In the genomic region with DNA sequence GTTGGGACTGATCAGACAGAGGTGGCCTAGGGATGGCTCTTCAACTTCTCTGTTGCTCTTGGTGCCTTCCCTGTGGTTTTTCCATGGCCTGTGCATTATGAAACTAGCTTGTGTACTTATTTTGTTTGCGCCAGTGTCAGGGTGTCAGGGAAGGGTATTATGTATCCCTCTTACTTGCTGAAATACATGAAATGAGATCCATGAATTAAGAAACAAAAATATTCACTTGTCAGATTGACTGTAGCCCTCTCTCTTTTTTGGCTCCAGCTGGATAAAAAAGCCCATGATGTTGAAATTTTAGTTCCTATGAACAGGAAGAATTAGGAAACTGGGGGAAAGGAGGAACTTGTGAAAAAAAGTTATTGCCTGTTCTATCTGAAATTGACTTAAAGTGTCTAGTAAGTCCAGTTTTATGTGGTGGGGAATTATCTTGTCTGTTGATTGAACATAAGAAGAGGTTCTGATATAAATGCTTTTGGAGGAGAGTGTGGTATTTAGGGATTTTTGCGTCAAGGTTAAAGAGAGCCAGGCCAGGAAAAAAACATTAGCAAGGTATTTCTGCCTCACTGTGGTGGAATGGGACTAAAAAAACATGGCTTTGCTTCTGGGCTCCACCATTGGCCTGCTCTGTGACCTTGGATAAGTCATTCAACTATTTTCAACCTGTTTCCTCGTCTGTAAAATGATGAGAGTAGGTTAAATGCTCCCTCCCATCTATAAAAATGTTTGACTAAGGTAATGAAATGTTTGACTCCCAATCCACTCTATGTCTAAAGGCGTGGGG, we compare ENCODE assay signal across 13 cellular contexts. TPM values are rescaled to one million over a fixed set of nuclear protein-coding genes. Genes with fewer than 3 reads are reported as not detected.
DNase-seq lines count a peak whose midpoint lies in the region; ATAC-seq and TF ChIP-seq lines count a peak whose summit lies in the region.
"Had no signal": no experiment of that assay in that cellular context is flagged by ENCODE, and none has a peak within 500 bp of the region (broad histone marks: within the 10 kb centered on the region; RNA-seq: fewer than 3 reads in every experiment).

No MANE protein-coding gene starts in this region.

- no peaks in the 10 kb centered on the region for H3K9me2 ChIP-seq in OCI-LY7 (ENCODE audit: insufficient read depth, low read length)

- CTCF ChIA-PET in activated CD4-positive, alpha-beta T cell treated with anti-CD3 and anti-CD28 coated beads, Interleukin-2, amount 10 ng/mL, durations not matched to agents 7 days and 5 days (lab: Charles Lee) = interaction anchor here (1.0 to 5.2 kb wide), 4 partner anchors 9 to 13 kb away, joined by 3 to 27 read pairs (median 5); partner anchors contain the start of gene UGP2
- CTCF ChIA-PET in OCI-LY7 (lab: Charles Lee; ENCODE audit: unreplicated experiment) = no interaction called here

- POLR2A ChIA-PET in activated CD4-positive, alpha-beta T cell treated with anti-CD3 and anti-CD28 coated beads, Interleukin-2, amount 10 ng/mL, durations not matched to agents 7 days and 5 days (lab: Charles Lee) = interaction anchor here (4.8 kb wide), 1 partner anchor 12 kb away, joined by 36 read pairs; the partner anchor contains the start of gene UGP2
- POLR2A ChIA-PET in OCI-LY7 (lab: Charles Lee) = interaction anchor here (1.6 to 1.7 kb wide), 3 partner anchors 11 to 35 kb away, joined by 5 to 11 read pairs (median 5); partner anchors contain the start of gene UGP2

- WGBS in thyroid gland, 2 donors = 89% methylated on average over 4 of the region's 4 CpGs

- H3K79me2 ChIP-seq in OCI-LY7 (ENCODE audit: insufficient read depth, low read depth, low read length) = peaks cover 81% of the 10 kb centered on the region

- BruUV-seq in OCI-LY7 (replicated peaks; lab: Mats Ljungman, UMichigan) = no TSS peak

- H2AFZ ChIP-seq in OCI-LY7 (ENCODE audit: low read length) = no peak overlapping the region
- H2AFZ ChIP-seq: PC-9 had no signal

- H4K20me1 ChIP-seq in OCI-LY7 (ENCODE audit: insufficient read depth, low read length) = peaks cover 28% of the 10 kb centered on the region

- peak overlapping the region in 1 of 2 donors; percentile 18 for H3K27ac ChIP-seq in thoracic aorta
- no peak overlapping the region for H3K27ac ChIP-seq in OCI-LY7 (ENCODE audit: low read depth, low read length, poor library complexity, severe bottlenecking)
- H3K27ac ChIP-seq in thyroid gland = peak overlapping the region in 1 of 3 donors; percentile 11
- H3K27ac ChIP-seq: PC-9 had no signal

- peaks cover 9% of the 10 kb centered on the region for H3K9me3 Mint-ChIP-seq in activated CD4-positive, alpha-beta T cell treated with anti-CD3 and anti-CD28 coated beads, Interleukin-2, amount 10 ng/mL, durations not matched to agents 7 days and 5 days

- ATAC-seq in left colon (peak; percentile 89), thoracic aorta (ENCODE audit: insufficient number of reproducible peaks, low FRiP score, low read depth) (no peak)
- ATAC-seq: esophagus mucosa had no signal

- no peaks in the 10 kb centered on the region for H3K27me3 ChIP-seq in thoracic aorta (replicated peaks; ENCODE audit: insufficient read depth)
- no peaks in the 10 kb centered on the region for H3K27me3 ChIP-seq in thyroid gland

- H3K27me3 Mint-ChIP-seq in activated CD4-positive, alpha-beta T cell treated with anti-CD3 and anti-CD28 coated beads, Interleukin-2, amount 10 ng/mL, durations not matched to agents 7 days and 5 days = no peaks in the 10 kb centered on the region

- DNase-seq in activated CD4-positive, alpha-beta T cell treated with anti-CD3 and anti-CD28 coated beads, Interleukin-2, amount 10 ng/mL, durations not matched to agents 7 days and 5 days = no peak
- DNase-seq in activated CD4-positive, alpha-beta T cell treated with anti-CD3 and anti-CD28 coated beads, Interleukin-2, amount 50 U/mL, for 1 hour = no peak
- peak; percentile 51 for DNase-seq in amniotic epithelial cell (ENCODE audit: low read depth)
- DNase-seq in left colon = no peak
- no peak for DNase-seq in thoracic aorta (ENCODE audit: low spot score)
- no peak for DNase-seq in OCI-LY7 (ENCODE audit: low spot score)
- no peak for DNase-seq in cerebellum (ENCODE audit: low spot score)
- DNase-seq in thyroid gland = no peak
- DNase-seq: activated CD8-positive, alpha-beta memory T cell treated with anti-CD3 and anti-CD28 coated beads, Interleukin-2, amount 50 U/mL, for 4 hours; C1 segment of cervical spinal cord; KBM-7; PC-9 had no signal

- H3K4me1 ChIP-seq in thoracic aorta (ENCODE audit: control insufficient read depth in 1 of 2, low read depth in 2 of 2) (peaks cover 52 to 72% of the 10 kb centered on the region in 2 donors), OCI-LY7 (ENCODE audit: insufficient read depth, low read length, poor library complexity, severe bottlenecking) (no peaks in the 10 kb centered on the region), thyroid gland (peaks cover 14 to 37% of the 10 kb centered on the region in 2 donors)

- no peak for TF ChIP-seq POLR2A in thyroid gland (IDR thresholded peaks at IDR 0.05)

- H3K4me3 ChIP-seq in thoracic aorta = peak overlapping the region; percentile 12
- no peak overlapping the region for H3K4me3 ChIP-seq in OCI-LY7 (ENCODE audit: low read depth, low read length, poor library complexity, severe bottlenecking)
- no peak overlapping the region for H3K4me3 ChIP-seq in thyroid gland (replicated peaks in 1 of 3)
- H3K4me3 ChIP-seq: PC-9 had no signal

- peaks cover 71% of the 10 kb centered on the region for H3K36me3 Mint-ChIP-seq in activated CD4-positive, alpha-beta T cell treated with anti-CD3 and anti-CD28 coated beads, Interleukin-2, amount 10 ng/mL, durations not matched to agents 7 days and 5 days (ENCODE audit: low read depth)

- H3K9me3 ChIP-seq in thoracic aorta (no peaks in the 10 kb centered on the region), OCI-LY7 (ENCODE audit: low read length) (no peaks in the 10 kb centered on the region), thyroid gland (no peaks in the 10 kb centered on the region)

- H3K36me3 ChIP-seq in thoracic aorta (peaks cover 14% of the 10 kb centered on the region), OCI-LY7 (ENCODE audit: insufficient read depth, low read length) (peaks cover 45% of the 10 kb centered on the region), thyroid gland (peaks cover 0 to 10% of the 10 kb centered on the region in 2 donors)

- H3K27ac Mint-ChIP-seq in activated CD4-positive, alpha-beta T cell treated with anti-CD3 and anti-CD28 coated beads, Interleukin-2, amount 10 ng/mL, durations not matched to agents 7 days and 5 days = peak overlapping the region; percentile 97

- no peak overlapping the region for H3K4me2 ChIP-seq in OCI-LY7 (ENCODE audit: low read length)
- H3K4me2 ChIP-seq: PC-9 had no signal

- TF ChIP-seq CTCF in thoracic aorta (IDR thresholded peaks at IDR 0.05) = no peak
- TF ChIP-seq CTCF in OCI-LY7 (conservative IDR thresholded peaks at IDR 0.05; ENCODE audit: low read length) = no peak
- TF ChIP-seq CTCF in thyroid gland (IDR thresholded peaks at IDR 0.05) = no peak

- intact Hi-C loops in left colon (cut with DNase I, micrococcal nuclease) (no loop called here), OCI-LY7 (cut with micrococcal nuclease; ENCODE audit: unreplicated experiment) (no loop called here), thyroid gland (cut with DNase I) (no loop called here)

- peaks cover 85% of the 10 kb centered on the region for H3K4me1 Mint-ChIP-seq in activated CD4-positive, alpha-beta T cell treated with anti-CD3 and anti-CD28 coated beads, Interleukin-2, amount 10 ng/mL, durations not matched to agents 7 days and 5 days

- no peak overlapping the region for H3K4me3 Mint-ChIP-seq in activated CD4-positive, alpha-beta T cell treated with anti-CD3 and anti-CD28 coated beads, Interleukin-2, amount 10 ng/mL, durations not matched to agents 7 days and 5 days

RNA-seq across cellular contexts. Expression of gene UGP2, which starts 12.0 kb away (rescaled TPM):
- 100 to 1,000 TPM; 140 to 181 TPM for total RNA-seq in activated CD4-positive, alpha-beta T cell treated with anti-CD3 and anti-CD28 coated beads, Interleukin-2, amount 10 ng/mL, durations not matched to agents 7 days and 5 days
- total RNA-seq in left colon (100 to 1,000 TPM; 519 to 600 TPM), thoracic aorta (100 to 1,000 TPM; 103 to 176 TPM), OCI-LY7 (2022) (71.4 and 91.4 TPM in 2 replicates), cerebellum (52.9 TPM), thyroid gland (100 to 1,000 TPM; 120 to 140 (median 133) TPM)
- 53.7 and 56.9 TPM in 2 replicates for total RNA-seq in OCI-LY7 (2014; rRNA removed; shearing (Covaris generic))
